ENCODE assay signal across 19 cellular contexts in genomic region chr17:41636652-41637051, GRCh38. TPM values are rescaled to one million over a fixed set of nuclear protein-coding genes. Genes with fewer than 3 reads are reported as not detected.
"Had no signal": no experiment of that assay in that cellular context is flagged by ENCODE, and none has a peak within 500 bp of the region (broad histone marks: within the 10 kb centered on the region; RNA-seq: fewer than 3 reads in every experiment).

No MANE protein-coding gene starts in this region.

- DNase-seq: KBM-7, MG63, NCI-H1092 treated with DMSO at 0.1 percent for 48 hours, NCI-H1436, NCI-H187, NCI-H2029, NCI-H2081 treated with DMSO at 0.1 percent for 48 hours, NCI-H2171, NCI-H226, NCI-H446, NCI-H510A, NCI-H524 treated with DMSO at 0.1 percent for 48 hours, NCI-H69, NCI-H774, RPMI8226, SHP77 had no signal

- H3K27me3 ChIP-seq: MG63 had no signal

- H3K4me3 ChIP-seq: MG63, SK-N-MC had no signal

- H3K36me3 ChIP-seq: MG63 had no signal

- H3K27ac ChIP-seq: HL-60, SK-N-MC had no signal

RNA-seq across cellular contexts. Expression of gene KRT16, which starts 24.1 kb away (rescaled TPM):
- total RNA-seq: LHCN-M2 had no signal

RNA-seq across cellular contexts. Expression of gene KRT14, which starts 50.0 kb away (rescaled TPM):
- total RNA-seq: LHCN-M2 had no signal
